ENCODE assay signal across 23 cellular contexts in the genomic region with DNA sequence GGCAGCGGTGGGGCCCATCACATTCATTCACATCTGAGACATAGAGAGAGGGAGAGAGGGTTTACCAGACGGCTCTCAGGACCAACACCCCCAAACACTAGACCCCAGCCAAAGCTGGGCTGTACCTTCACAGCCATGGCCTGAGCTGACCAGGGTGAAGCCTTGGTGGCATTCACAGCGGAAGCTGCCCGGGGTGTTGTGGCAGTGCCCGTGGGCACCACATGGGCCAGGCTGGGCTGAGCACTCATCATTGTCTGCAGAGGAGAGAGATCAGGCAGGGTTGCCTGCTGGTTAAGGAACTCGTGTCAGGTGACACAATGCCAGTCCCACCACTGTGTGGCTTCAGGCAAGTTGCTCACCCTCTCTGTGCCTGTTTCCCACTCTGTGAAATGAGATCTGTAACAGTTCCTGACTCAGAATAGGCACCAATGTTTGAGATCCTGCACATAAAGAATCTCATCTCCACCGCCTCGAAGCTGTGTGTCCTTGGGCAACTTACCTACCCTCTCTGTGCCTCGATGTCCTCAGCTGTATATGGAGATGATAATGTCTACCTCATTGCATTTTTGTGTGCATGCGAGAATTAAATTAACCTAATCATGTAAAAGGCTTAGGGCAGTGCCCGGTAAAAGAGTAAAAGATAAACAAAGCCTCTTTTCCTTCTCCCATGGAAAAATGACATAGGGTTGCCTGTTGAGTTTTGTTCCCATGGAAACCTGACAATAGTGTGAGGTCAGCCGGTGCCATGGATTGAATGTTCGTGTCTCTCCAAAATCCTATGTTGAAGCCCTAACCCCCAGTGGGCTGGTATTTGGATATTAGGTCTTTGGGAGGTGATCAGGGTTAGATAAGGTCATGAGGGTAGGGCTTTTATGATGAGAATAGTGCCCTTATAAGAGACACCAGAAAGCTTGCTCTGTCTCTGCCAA. TPM values are rescaled to one million over a fixed set of nuclear protein-coding genes. Genes with fewer than 3 reads are reported as not detected.
"Had no signal": no experiment of that assay in that cellular context is flagged by ENCODE, and none has a peak within 500 bp of the region (broad histone marks: within the 10 kb centered on the region; RNA-seq: fewer than 3 reads in every experiment).

No MANE protein-coding gene starts in this region.

- H3K9me3 ChIP-seq: colonic mucosa had no signal

- FAIRE-seq: endothelial cell of umbilical vein had no signal

- DNase-seq: activated CD4-positive, alpha-beta T cell treated with anti-CD3 and anti-CD28 coated beads, Interleukin-2, amount 10 ng/mL, durations not matched to agents 24 days and 14 days; activated CD8-positive, alpha-beta T cell treated with anti-CD3 and anti-CD28 coated beads for 36 hours; activated effector memory CD4-positive, alpha-beta T cell treated with anti-CD3 and anti-CD28 coated beads, Interleukin-2, amount 50 U/mL, for 16 hours; activated naive CD4-positive, alpha-beta T cell treated with anti-CD3 and anti-CD28 coated beads, Interleukin-2, amount 50 U/mL, for 16 hours; activated T-cell treated with anti-CD3 and anti-CD28 coated beads, Interleukin-2, amount 50 U/mL, for 4 hours; aorta; brain microvascular endothelial cell; colonic mucosa; heart left ventricle; kidney glomerular epithelial cell; left ventricle myocardium inferior; mammary epithelial cell; stimulated activated CD4-positive, alpha-beta T cell treated with anti-CD3 and anti-CD28 coated beads, Interleukin-2, amount 100 ng/mL, for 24 hours; stimulated activated naive CD4-positive, alpha-beta T cell treated with Interleukin-2 at 50 U/mL for 16 hours; tibial artery had no signal

- ATAC-seq: activated CD8-positive, alpha-beta T cell treated with anti-CD3 and anti-CD28 coated beads for 36 hours; activated T-cell treated with anti-CD3 and anti-CD28 coated beads, Interleukin-2, amount 50 U/mL, for 4 hours; gastroesophageal sphincter; heart left ventricle had no signal

- H3K27me3 Mint-ChIP-seq: progenitor cell of endocrine pancreas had no signal

- H3K27me3 ChIP-seq: brain microvascular endothelial cell, colonic mucosa, esophagus muscularis mucosa, gastroesophageal sphincter, heart left ventricle had no signal

- H3K4me3 Mint-ChIP-seq: activated CD4-positive, alpha-beta T cell treated with anti-CD3 and anti-CD28 coated beads, Interleukin-2, amount 10 ng/mL, durations not matched to agents 24 days and 14 days; activated CD8-positive, alpha-beta T cell treated with anti-CD3 and anti-CD28 coated beads for 36 hours; activated T-cell treated with anti-CD3 and anti-CD28 coated beads, Interleukin-2, amount 50 U/mL, for 4 hours; central memory CD8-positive, alpha-beta T cell had no signal

- H3K36me3 ChIP-seq: brain microvascular endothelial cell, colonic mucosa, esophagus muscularis mucosa, gastroesophageal sphincter, heart left ventricle, left ventricle myocardium inferior, tibial artery had no signal

- H3K4me3 ChIP-seq: colonic mucosa, esophagus muscularis mucosa, gastroesophageal sphincter, heart left ventricle, left ventricle myocardium inferior, tibial artery had no signal

- H3K4me1 ChIP-seq: colonic mucosa, esophagus muscularis mucosa, gastroesophageal sphincter, heart left ventricle, left ventricle myocardium inferior, tibial artery had no signal

- H3K27ac ChIP-seq: brain microvascular endothelial cell, colonic mucosa, esophagus muscularis mucosa, gastroesophageal sphincter, heart left ventricle, left ventricle myocardium inferior, tibial artery had no signal

- H3K27ac Mint-ChIP-seq: activated CD4-positive, alpha-beta T cell treated with anti-CD3 and anti-CD28 coated beads, Interleukin-2, amount 10 ng/mL, durations not matched to agents 24 days and 14 days; activated CD8-positive, alpha-beta T cell treated with anti-CD3 and anti-CD28 coated beads for 36 hours; progenitor cell of endocrine pancreas had no signal

- H3K4me1 Mint-ChIP-seq: activated CD4-positive, alpha-beta T cell treated with anti-CD3 and anti-CD28 coated beads, Interleukin-2, amount 10 ng/mL, durations not matched to agents 24 days and 14 days; central memory CD8-positive, alpha-beta T cell had no signal

RNA-seq across cellular contexts. Expression of a gene that starts 22.9 kb away (rescaled TPM):
- total RNA-seq: activated CD4-positive, alpha-beta T cell treated with anti-CD3 and anti-CD28 coated beads, Interleukin-2, amount 10 ng/mL, durations not matched to agents 24 days and 14 days; activated T-cell treated with anti-CD3 and anti-CD28 coated beads, Interleukin-2, amount 50 U/mL, for 4 hours; aorta; colonic mucosa; endothelial cell of umbilical vein; esophagus muscularis mucosa; gastroesophageal sphincter; heart left ventricle; left ventricle myocardium inferior; mammary epithelial cell; mononuclear cell; omental fat pad; progenitor cell of endocrine pancreas; subcutaneous adipose tissue had no signal
- polyA plus RNA-seq: endothelial cell of umbilical vein, heart left ventricle, mammary epithelial cell had no signal
